ENCODE assay signal across 8 cellular contexts in the genomic region with DNA sequence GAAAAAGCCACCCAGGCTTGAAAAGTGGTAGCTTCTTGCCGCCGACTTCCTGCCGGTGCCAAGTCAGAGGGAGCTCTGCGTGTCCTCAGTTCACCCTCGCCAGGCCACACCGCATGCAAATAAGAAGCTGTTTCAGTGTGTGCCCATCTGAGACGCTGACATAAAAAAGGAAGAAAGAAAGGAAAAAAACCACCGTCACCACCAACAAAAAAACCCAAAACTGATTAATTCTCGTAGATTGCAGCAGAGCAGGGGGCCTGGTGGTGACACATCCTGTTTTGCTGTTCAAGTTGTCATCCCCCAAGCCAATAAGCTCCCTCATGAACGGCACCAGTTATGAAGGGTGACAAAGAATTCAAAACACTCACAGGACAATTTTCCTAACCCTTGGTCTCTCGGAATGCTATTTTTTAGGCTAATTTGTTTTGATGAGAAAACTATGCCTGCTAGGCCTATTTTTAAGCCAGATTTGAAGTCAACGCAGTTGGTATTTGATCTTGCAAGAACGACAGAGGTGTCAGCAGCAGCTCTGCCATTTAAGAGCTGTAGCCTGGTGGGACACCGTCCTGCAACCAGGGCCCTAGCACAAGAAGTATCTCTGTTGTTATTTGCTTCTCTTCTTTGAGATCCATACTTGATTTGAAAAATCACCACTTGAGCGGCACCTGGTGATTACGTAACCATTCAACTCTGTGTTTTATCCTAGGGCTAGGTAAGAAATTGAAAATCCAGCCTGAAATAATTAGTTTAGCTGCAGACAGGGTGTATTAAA.
A peak's percentile ranks its signal among the peaks of the same experiment; 100 is the strongest.
DNase-seq lines count a peak whose midpoint lies in the region; ATAC-seq and TF ChIP-seq lines count a peak whose summit lies in the region.

No MANE protein-coding gene starts in this region.

- H3K9me3 Mint-ChIP-seq in central memory CD8-positive, alpha-beta T cell, result no peaks in the 10 kb centered on the region
- peaks cover 15% of the 10 kb centered on the region for H3K9me3 Mint-ChIP-seq in WTC11

- no peaks in the 10 kb centered on the region for H3K36me3 ChIP-seq in thoracic aorta

- peak overlapping the region; percentile 68 for H3K4me3 Mint-ChIP-seq in central memory CD8-positive, alpha-beta T cell
- H3K4me3 Mint-ChIP-seq in WTC11, result no peak overlapping the region

- H3K27me3 ChIP-seq in thoracic aorta (replicated peaks; ENCODE audit: insufficient read depth), result no peaks in the 10 kb centered on the region

- H3K27ac ChIP-seq in thoracic aorta, result peak overlapping the region; percentile 54 to 56

- H3K4me3 ChIP-seq in thoracic aorta, result peak overlapping the region; percentile 33

- H3K27me3 Mint-ChIP-seq in central memory CD8-positive, alpha-beta T cell, result no peaks in the 10 kb centered on the region
- no peaks in the 10 kb centered on the region for H3K27me3 Mint-ChIP-seq in WTC11 (ENCODE audit: low read depth)

- H3K9me3 ChIP-seq in thoracic aorta, result no peaks in the 10 kb centered on the region

- CTCF ChIA-PET in WTC11 (lab: Charles Lee), result interaction anchor here (1.8 kb wide), 1 partner anchor 54 kb away, joined by 6 read pairs; no protein-coding TSS in a partner anchor

- no peak for TF ChIP-seq CTCF in thoracic aorta (IDR thresholded peaks at IDR 0.05)
- no peak for TF ChIP-seq CTCF in WTC11 (IDR thresholded peaks at IDR 0.05)

- peaks cover 8% of the 10 kb centered on the region for H3K36me3 Mint-ChIP-seq in central memory CD8-positive, alpha-beta T cell (ENCODE audit: insufficient read depth)
- 0 out of 2 replicates have a peak, but pooled peaks cover 3% of the 10 kb centered on the region for H3K36me3 Mint-ChIP-seq in WTC11

- DNase-seq in AML-193 (lab: John Stamatoyannopoulos, UW), result peak; percentile 90 to 94
- DNase-seq in activated CD4-positive, CD25-positive, alpha-beta regulatory T cell treated with anti-CD3 and anti-CD28 coated beads, Interleukin-2, amount 50 U/mL, for 16 hours (ENCODE audit: low read depth, low spot score), result peak; percentile 63
- peak; percentile 45 to 80 for DNase-seq in central memory CD8-positive, alpha-beta T cell (ENCODE audit: low spot score in 2 of 2)
- peak in 40 of 56 donors; percentile 6 to 75 (median 32) for DNase-seq in nucleus accumbens (lab: John Stamatoyannopoulos, UW)
- peak; percentile 20 for DNase-seq in thoracic aorta (ENCODE audit: low spot score)
- no peak for DNase-seq in WTC11 (ENCODE audit: low spot score)

- H3K27ac Mint-ChIP-seq in central memory CD8-positive, alpha-beta T cell (ENCODE audit: low read depth), result peak overlapping the region; percentile 88
- no peak overlapping the region for H3K27ac Mint-ChIP-seq in WTC11

- peaks cover 16 to 23% of the 10 kb centered on the region in 2 donors for H3K4me1 ChIP-seq in thoracic aorta (ENCODE audit: control insufficient read depth in 1 of 2, low read depth in 2 of 2)

- POLR2A ChIA-PET in WTC11 (lab: Charles Lee), result interaction anchor here (0.6 kb wide), 2 partner anchors 17 to 248 kb away, joined by 3 to 4 read pairs; no protein-coding TSS in a partner anchor

- ATAC-seq in GM19452 (IDR thresholded peaks at IDR 0.05; ENCODE audit: unreplicated experiment) (peak; percentile 90), HG03558 (IDR thresholded peaks at IDR 0.05; ENCODE audit: extremely low read depth, unreplicated experiment) (peak; percentile 72), thoracic aorta (ENCODE audit: insufficient number of reproducible peaks, low FRiP score, low read depth) (no peak), WTC11 (no peak)
- ATAC-seq in central memory CD8-positive, alpha-beta T cell (replicated peaks; ENCODE audit: extremely low read depth, poor library complexity, severe bottlenecking), result peak; percentile 92

- H3K4me1 Mint-ChIP-seq in central memory CD8-positive, alpha-beta T cell, result peaks cover 35% of the 10 kb centered on the region
- peaks cover 14% of the 10 kb centered on the region for H3K4me1 Mint-ChIP-seq in WTC11

TF ChIP-seq in WTC11, 78 proteins besides CTCF, POLR2A, EP300 and RAD21:
- TF ChIP-seq NFE2L1 (CRISPR knock-in tag; IDR thresholded peaks at IDR 0.05) (no peak), TP53 (CRISPR knock-in tag; IDR thresholded peaks at IDR 0.05) (no peak)

Comparison
In these comparisons a context has a peak if more than half of its experiments do, and no peak if none do; other contexts are left out.
1. ATAC-seq: peak in GM19452 (single experiment), HG03558 (single experiment) and central memory CD8-positive, alpha-beta T cell (single experiment); none in thoracic aorta (single experiment) and WTC11 (single experiment).